Comparison of ENCODE assay signal across 25 cellular contexts in genomic region chr2:196675963-196676362, GRCh38. TPM values are rescaled to one million over a fixed set of nuclear protein-coding genes. Genes with fewer than 3 reads are reported as not detected.
DNase-seq lines count a peak whose midpoint lies in the region; ATAC-seq, FAIRE-seq and TF ChIP-seq lines count a peak whose summit lies in the region.
"Had no signal": no experiment of that assay in that cellular context is flagged by ENCODE, and none has a peak within 500 bp of the region (broad histone marks: within the 10 kb centered on the region; RNA-seq: fewer than 3 reads in every experiment).

No MANE protein-coding gene starts in this region.

- ATAC-seq in A549, result no peak
- ATAC-seq in IMR-90 (ENCODE audit: low read depth), result no peak
- ATAC-seq in HG03196 (IDR thresholded peaks at IDR 0.05; ENCODE audit: unreplicated experiment), result no peak
- no peak for ATAC-seq in GM21390 (IDR thresholded peaks at IDR 0.05; ENCODE audit: unreplicated experiment)
- ATAC-seq: CD8-positive, alpha-beta T cell; GM12878 had no signal

- no peaks in the 10 kb centered on the region for H3K36me3 ChIP-seq in IMR-90 (ENCODE audit: control insufficient read depth, insufficient read depth, low read length)

- intact Hi-C loops in IMR-90 (cut with micrococcal nuclease), result no loop called here

- H3K79me1 ChIP-seq in IMR-90 (ENCODE audit: low read depth in 1 of 2, low read length in 2 of 2), result no peaks in the 10 kb centered on the region

- H4K8ac ChIP-seq in IMR-90 (ENCODE audit: low read depth in 2 of 2, low read length in 2 of 2), result no peak overlapping the region

- no peak overlapping the region for H2BK15ac ChIP-seq in IMR-90 (ENCODE audit: low read depth, low read length)

- in situ Hi-C loops in IMR-90 (cut with MboI; ENCODE audit: low sequenced_read_pairs), result no loop called here

- no peak overlapping the region for H3K23ac ChIP-seq in IMR-90 (ENCODE audit: low read depth, low read length)

- no peak overlapping the region for H3K27ac ChIP-seq in A549
- no peak overlapping the region for H3K27ac ChIP-seq in IMR-90 (ENCODE audit: insufficient read depth, low read length)
- H3K27ac ChIP-seq: BLaER1 treated with 17β-estradiol and CSF1 and Interleukin-3, amounts not matched to agents 10 nM and 100 nM; C4-2B had no signal

- H3K27me3 Mint-ChIP-seq in glutamatergic neuron (ENCODE audit: unreplicated experiment), result no peaks in the 10 kb centered on the region
- H3K27me3 Mint-ChIP-seq: B cell; CD4-positive, alpha-beta T cell had no signal

- no peaks in the 10 kb centered on the region for H4K20me1 ChIP-seq in IMR-90 (ENCODE audit: insufficient read depth, low read length)
- H4K20me1 ChIP-seq: BLaER1 treated with 17β-estradiol and CSF1 and Interleukin-3, amounts not matched to agents 10 nM and 100 nM had no signal

- no peak overlapping the region for H3K18ac ChIP-seq in IMR-90 (ENCODE audit: low read depth, low read length)

- no peak overlapping the region for H4K5ac ChIP-seq in IMR-90 (ENCODE audit: low read depth, low read length)

- TF ChIP-seq CTCF in A549 (IDR thresholded peaks at IDR 0.05) (no peak), IMR-90 (conservative IDR thresholded peaks at IDR 0.05; ENCODE audit: low read depth, low read length) (no peak), glutamatergic neuron (IDR thresholded peaks at IDR 0.05; ENCODE audit: partially characterized antibody, unreplicated experiment) (no peak)

- 97% methylated on average over 3 of the region's 3 CpGs for WGBS in A549 (ENCODE audit: missing lambda C conversion rate)
- no CpG with 5 or more reads among the region's 3 CpGs for WGBS in IMR-90 (ENCODE audit: extremely low coverage in 2 of 2, insufficient read length in 1 of 2), 2 experiments

- no peak for DNase-seq in A549 (ENCODE audit: low read depth in 1 of 2, low spot score in 1 of 2)
- no peak for DNase-seq in IMR-90
- DNase-seq in glutamatergic neuron, result no peak
- no peak for DNase-seq in amygdala (lab: John Stamatoyannopoulos, UW)
- DNase-seq: 8988T; AML-193; Caco-2; Calu3; CD4-positive, alpha-beta T cell; CD8-positive, alpha-beta T cell; DMS 273 treated with DMSO at 0.1 percent for 48 hours; DMS153; DMS53; DMS79; DND-41; EL; GDM1 had no signal

- H2AK5ac ChIP-seq in IMR-90 (ENCODE audit: low read depth, low read length), result no peak overlapping the region

- TF ChIP-seq EP300 in A549 (IDR thresholded peaks at IDR 0.05), result no peak

- H2BK5ac ChIP-seq in IMR-90 (ENCODE audit: low read depth, low read length, poor library complexity, severe bottlenecking), result no peak overlapping the region

- no TSS peak for BruUV-seq in IMR-90 (replicated peaks; lab: Mats Ljungman, UMichigan)

- H3K9me3 ChIP-seq in A549, result no peaks in the 10 kb centered on the region
- no peaks in the 10 kb centered on the region for H3K9me3 ChIP-seq in IMR-90 (ENCODE audit: control insufficient read depth, insufficient read depth, low read length)
- H3K9me3 ChIP-seq: BLaER1 treated with 17β-estradiol and CSF1 and Interleukin-3, amounts not matched to agents 10 nM and 100 nM; Caco-2 had no signal

- no peak overlapping the region for H3K4me3 ChIP-seq in A549
- H3K4me3 ChIP-seq in IMR-90 (ENCODE audit: insufficient read depth, low read depth, low read length), result no peak overlapping the region
- H3K4me3 ChIP-seq: BLaER1 treated with 17β-estradiol and CSF1 and Interleukin-3, amounts not matched to agents 10 nM and 100 nM; GM12878 had no signal

- H3K4ac ChIP-seq in IMR-90 (ENCODE audit: low read depth, low read length), result no peak overlapping the region

- H3K36me3 Mint-ChIP-seq in glutamatergic neuron (ENCODE audit: unreplicated experiment), result no peaks in the 10 kb centered on the region
- H3K36me3 Mint-ChIP-seq: CD8-positive, alpha-beta T cell had no signal

- peak overlapping the region; percentile 60 for H3K27ac Mint-ChIP-seq in glutamatergic neuron (ENCODE audit: unreplicated experiment)
- H3K27ac Mint-ChIP-seq: B cell; CD4-positive, alpha-beta T cell; CD8-positive, alpha-beta T cell had no signal

- H3K14ac ChIP-seq in IMR-90 (replicated peaks; ENCODE audit: low read depth, low read length), result no peak overlapping the region

- H3K4me3 Mint-ChIP-seq in glutamatergic neuron (ENCODE audit: unreplicated experiment), result no peak overlapping the region
- H3K4me3 Mint-ChIP-seq: B cell; CD4-positive, alpha-beta T cell; CD8-positive, alpha-beta T cell had no signal

- H3K9ac ChIP-seq in IMR-90 (ENCODE audit: low read depth, low read length), result no peak overlapping the region
- H3K9ac ChIP-seq: BLaER1 treated with 17β-estradiol and CSF1 and Interleukin-3, amounts not matched to agents 10 nM and 100 nM had no signal

- H2BK20ac ChIP-seq in IMR-90 (ENCODE audit: low read depth, low read length), result no peak overlapping the region

- no peak overlapping the region for H3K56ac ChIP-seq in IMR-90 (ENCODE audit: extremely low read depth, insufficient read depth, low read length)

- POLR2A ChIA-PET in A549 (lab: Yijun Ruan, JAX), result no interaction called here
- POLR2A ChIA-PET in IMR-90 (lab: Charles Lee; ENCODE audit: unreplicated experiment), result no interaction called here

- CTCF ChIA-PET in A549 (lab: Yijun Ruan, JAX) (no interaction called here), IMR-90 (lab: Yijun Ruan, JAX) (no interaction called here)

- H2AFZ ChIP-seq in IMR-90 (replicated peaks; ENCODE audit: low read length, poor library complexity), result no peak overlapping the region

- dilution Hi-C loops in IMR-90 (cut with HindIII; ENCODE audit: low sequenced_read_pairs, unreplicated experiment), result no loop called here

- no peak overlapping the region for H2AK9ac ChIP-seq in IMR-90 (replicated peaks; ENCODE audit: low read depth, low read length, poor library complexity)

- no peaks in the 10 kb centered on the region for H3K9me3 Mint-ChIP-seq in glutamatergic neuron (ENCODE audit: unreplicated experiment)
- H3K9me3 Mint-ChIP-seq: CD4-positive, alpha-beta T cell; CD8-positive, alpha-beta T cell had no signal

- FAIRE-seq in A549 (lab: Jason Lieb, UNC), result no peak
- FAIRE-seq: GM12878, GM12892, GM18507 had no signal

- TF ChIP-seq POLR2A in A549 (IDR thresholded peaks at IDR 0.05; ENCODE audit: low read length) (no peak), IMR-90 (IDR thresholded peaks at IDR 0.05; ENCODE audit: low read depth, low read length) (no peak)

- H3K9me1 ChIP-seq in IMR-90 (ENCODE audit: insufficient read depth, low read length), result no peaks in the 10 kb centered on the region

- H3K4me1 Mint-ChIP-seq in glutamatergic neuron (ENCODE audit: low read depth, unreplicated experiment), result peaks cover 2% of the 10 kb centered on the region
- H3K4me1 Mint-ChIP-seq: B cell had no signal

- H3K4me2 ChIP-seq in A549 (no peak overlapping the region), IMR-90 (ENCODE audit: low read depth, low read length) (no peak overlapping the region)
- H3K4me2 ChIP-seq: BLaER1 treated with 17β-estradiol and CSF1 and Interleukin-3, amounts not matched to agents 10 nM and 100 nM had no signal

- no peaks in the 10 kb centered on the region for H3K27me3 ChIP-seq in IMR-90 (ENCODE audit: control insufficient read depth, insufficient read depth, low read length)
- H3K27me3 ChIP-seq: BLaER1 treated with 17β-estradiol and CSF1 and Interleukin-3, amounts not matched to agents 10 nM and 100 nM had no signal

- H3K4me1 ChIP-seq in A549 (no peaks in the 10 kb centered on the region), IMR-90 (ENCODE audit: control insufficient read depth, insufficient read depth, low read length) (no peaks in the 10 kb centered on the region)
- H3K4me1 ChIP-seq: BLaER1 treated with 17β-estradiol and CSF1 and Interleukin-3, amounts not matched to agents 10 nM and 100 nM; Caco-2 had no signal

- no peak overlapping the region for H2BK120ac ChIP-seq in IMR-90 (ENCODE audit: low read depth, low read length)

- no peak for TF ChIP-seq RAD21 in A549 (conservative IDR thresholded peaks at IDR 0.05 in 1 of 2, IDR thresholded peaks at IDR 0.05 in 1 of 2)
- no peak for TF ChIP-seq RAD21 in IMR-90 (IDR thresholded peaks at IDR 0.05; ENCODE audit: low read length)

- no peak overlapping the region for H4K91ac ChIP-seq in IMR-90 (ENCODE audit: insufficient read depth, low read depth, low read length)

TF ChIP-seq in A549, 52 proteins besides CTCF, POLR2A, EP300 and RAD21:
- TF ChIP-seq POLR2AphosphoS2 (conservative IDR thresholded peaks at IDR 0.05; ENCODE audit: low read length), result no peak
- TF ChIP-seq MAFK (IDR thresholded peaks at IDR 0.05; ENCODE audit: partially characterized antibody), result peak; percentile 62

TF ChIP-seq in IMR-90, 13 proteins besides CTCF, POLR2A, EP300 and RAD21:
- TF ChIP-seq MXI1 (IDR thresholded peaks at IDR 0.05; ENCODE audit: borderline replicate concordance, low read depth, low read length), result no peak
- no peak for TF ChIP-seq NFE2L2 (IDR thresholded peaks at IDR 0.05; ENCODE audit: low read depth, low read length)
- TF ChIP-seq MAZ (IDR thresholded peaks at IDR 0.05; ENCODE audit: borderline replicate concordance, low read depth, low read length), result no peak
- TF ChIP-seq MAFK (IDR thresholded peaks at IDR 0.05; ENCODE audit: low read depth, low read length), result 0 out of 2 replicates have a peak, but pooled peaks have one; percentile 11

RNA-seq across cellular contexts. Expression of gene CCDC150, which starts 36.4 kb away (rescaled TPM):
- polyA plus RNA-seq in A549 (2011; rRNA removed), result 13.2 and 17.7 TPM in 2 replicates
- polyA plus RNA-seq in A549 (2012; cell fraction: cytosol; rRNA removed), result 3.0 and 3.1 TPM in 2 replicates
- 9.1 and 12.3 TPM in 2 replicates for polyA plus RNA-seq in A549 (2012; cell fraction: nucleus; rRNA removed)
- polyA plus RNA-seq in A549 (2017; fragmentation: RNase III; extraction: RNeasy Plus Mini Kit Qiagen cat#74134 plus additional on column Dnase treatment), result 9.9 to 14.2 TPM (median 13.2 TPM) in 3 replicates
- polyA minus RNA-seq in A549 (2011; rRNA and poly(A)+ RNA removed), result 10.7 and 10.8 TPM in 2 replicates
- 3.8 and 6.9 TPM in 2 replicates for total RNA-seq in IMR-90 (2012; rRNA removed)
- polyA plus RNA-seq in IMR-90 (2012; rRNA removed), result 3.3 and 4.3 TPM in 2 replicates
- polyA plus RNA-seq in IMR-90 (2012; cell fraction: cytosol; rRNA removed), result 0.08 and 0.16 TPM in 2 replicates
- polyA plus RNA-seq in IMR-90 (2012; cell fraction: nucleus; rRNA removed; ENCODE audit: low replicate concordance), result 1.6 and 13.3 TPM in 2 replicates
- 25.6 TPM for total RNA-seq in glutamatergic neuron (ENCODE audit: unreplicated experiment)
